2 cellular contexts compared by ENCODE assay signal in genomic region chr18:3223356-3223755, GRCh38.
TF ChIP-seq lines count a peak whose summit lies in the region.

No MANE protein-coding gene starts in this region.

TF ChIP-seq in liver, 16 proteins besides CTCF, POLR2A, EP300 and RAD21:
- TF ChIP-seq YY1 (IDR thresholded peaks at IDR 0.05) (peak; percentile 16), SP1 (IDR thresholded peaks at IDR 0.05) (no peak)

TF ChIP-seq in HepG2, 621 proteins besides CTCF, POLR2A, EP300 and RAD21:
- TF ChIP-seq NR2C2 (CRISPR knock-in tag; IDR thresholded peaks at IDR 0.05; ENCODE audit: borderline replicate concordance) (no peak), ZBTB34 (CRISPR knock-in tag; IDR thresholded peaks at IDR 0.05) (no peak), ZXDC (CRISPR knock-in tag; IDR thresholded peaks at IDR 0.05) (no peak), PAWR (CRISPR knock-in tag; IDR thresholded peaks at IDR 0.05; ENCODE audit: borderline replicate concordance) (no peak), DNMT1 (CRISPR knock-in tag; IDR thresholded peaks at IDR 0.05) (no peak), ZNF431 (CRISPR knock-in tag; IDR thresholded peaks at IDR 0.05; ENCODE audit: borderline replicate concordance, low read depth) (no peak), AGO1 (IDR thresholded peaks at IDR 0.05; ENCODE audit: low read depth, low read length, poor library complexity, severe bottlenecking) (no peak), RBAK (CRISPR knock-in tag; IDR thresholded peaks at IDR 0.05) (no peak), ZZZ3 (CRISPR knock-in tag; IDR thresholded peaks at IDR 0.05; ENCODE audit: borderline replicate concordance) (no peak), ARNTL (CRISPR knock-in tag; IDR thresholded peaks at IDR 0.05) (no peak), SRY (CRISPR knock-in tag; IDR thresholded peaks at IDR 0.05) (no peak), MLX (CRISPR knock-in tag; IDR thresholded peaks at IDR 0.05) (no peak), NCOR1 (IDR thresholded peaks at IDR 0.05; ENCODE audit: borderline replicate concordance, low read length) (no peak), THYN1 (CRISPR knock-in tag; IDR thresholded peaks at IDR 0.05; ENCODE audit: borderline replicate concordance, low read depth) (no peak)
TF ChIP-seq in HepG2: peak in this region for 0.
